ENCODE assay signal across 2 cellular contexts in the genomic region with DNA sequence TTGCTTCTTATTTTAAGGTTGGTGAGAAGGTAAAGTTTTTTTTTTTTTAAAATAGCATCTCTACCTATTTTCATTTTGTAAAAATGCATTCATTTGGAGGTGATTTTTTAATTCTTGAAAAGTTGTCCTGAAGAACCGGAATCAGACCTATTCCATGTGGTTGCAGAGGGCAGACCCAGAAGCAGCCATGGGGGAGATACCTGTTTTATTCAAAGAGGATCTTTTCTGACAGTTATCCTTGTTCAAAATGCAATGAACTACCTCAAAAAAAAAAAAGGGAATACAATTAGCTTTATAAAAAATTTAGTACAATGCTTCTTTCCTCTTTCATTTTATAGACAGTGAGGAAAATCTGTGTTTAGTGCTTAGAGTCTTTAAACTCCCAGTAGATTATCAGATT.
TF ChIP-seq lines count a peak whose summit lies in the region.

No MANE protein-coding gene starts in this region.

TF ChIP-seq in SK-N-SH, 30 proteins besides CTCF, POLR2A, EP300 and RAD21 (continued from another document):
- TF ChIP-seq FOXM1 (IDR thresholded peaks at IDR 0.05; ENCODE audit: low read depth) = no peak

TF ChIP-seq in SK-N-SH treated with all-trans-retinoic acid at 6 μM for 48 hours, 23 proteins besides CTCF, POLR2A, EP300 and RAD21 (continued from another document):
- TF ChIP-seq PATZ1 (CRISPR knock-in tag; IDR thresholded peaks at IDR 0.05; ENCODE audit: borderline replicate concordance) = no peak
